8 cellular contexts compared by ENCODE assay signal in genomic region chr7:102527182-102527581, GRCh38. TPM values are rescaled to one million over a fixed set of nuclear protein-coding genes. Genes with fewer than 3 reads are reported as not detected.
"Had no signal": no experiment of that assay in that cellular context is flagged by ENCODE, and none has a peak within 500 bp of the region (broad histone marks: within the 10 kb centered on the region; RNA-seq: fewer than 3 reads in every experiment).

No MANE protein-coding gene starts in this region.

RNA-seq across cellular contexts. Expression of gene UPK3BL2, which starts 16.3 kb away (rescaled TPM):
- total RNA-seq: smooth muscle cell had no signal

RNA-seq across cellular contexts. Expression of gene SPDYE2, which starts 23.8 kb away (rescaled TPM):
- total RNA-seq: kidney epithelial cell, left lobe of liver, occipital lobe, progenitor cell of endocrine pancreas, skeletal muscle tissue, smooth muscle cell, temporal lobe, uterus had no signal
